In the genomic region with DNA sequence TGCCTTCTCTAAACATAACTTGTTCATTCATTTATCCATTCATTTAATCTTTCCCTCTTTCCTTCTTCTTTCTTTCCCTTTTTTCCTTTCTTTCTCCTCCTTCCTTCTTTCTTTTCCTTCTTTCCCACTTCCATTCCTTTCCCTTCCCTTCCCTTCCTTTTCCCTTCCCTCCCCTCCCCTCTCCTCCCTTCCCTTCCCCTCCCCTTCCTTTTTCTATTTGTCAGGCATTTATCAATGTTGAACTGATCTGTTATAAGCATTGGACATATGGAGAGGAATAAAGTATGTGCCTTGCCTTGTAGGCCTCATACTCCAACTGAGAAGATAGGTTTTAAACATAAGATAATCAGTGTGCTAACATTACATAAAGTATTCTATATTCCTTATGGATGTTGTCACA, we compare ENCODE assay signal across 1 cellular context.
TF ChIP-seq lines count a peak whose summit lies in the region.

No MANE protein-coding gene starts in this region.

TF ChIP-seq in K562, 482 proteins besides CTCF, POLR2A, EP300 and RAD21 (continued from another document):
- TF ChIP-seq, protein P1, sequence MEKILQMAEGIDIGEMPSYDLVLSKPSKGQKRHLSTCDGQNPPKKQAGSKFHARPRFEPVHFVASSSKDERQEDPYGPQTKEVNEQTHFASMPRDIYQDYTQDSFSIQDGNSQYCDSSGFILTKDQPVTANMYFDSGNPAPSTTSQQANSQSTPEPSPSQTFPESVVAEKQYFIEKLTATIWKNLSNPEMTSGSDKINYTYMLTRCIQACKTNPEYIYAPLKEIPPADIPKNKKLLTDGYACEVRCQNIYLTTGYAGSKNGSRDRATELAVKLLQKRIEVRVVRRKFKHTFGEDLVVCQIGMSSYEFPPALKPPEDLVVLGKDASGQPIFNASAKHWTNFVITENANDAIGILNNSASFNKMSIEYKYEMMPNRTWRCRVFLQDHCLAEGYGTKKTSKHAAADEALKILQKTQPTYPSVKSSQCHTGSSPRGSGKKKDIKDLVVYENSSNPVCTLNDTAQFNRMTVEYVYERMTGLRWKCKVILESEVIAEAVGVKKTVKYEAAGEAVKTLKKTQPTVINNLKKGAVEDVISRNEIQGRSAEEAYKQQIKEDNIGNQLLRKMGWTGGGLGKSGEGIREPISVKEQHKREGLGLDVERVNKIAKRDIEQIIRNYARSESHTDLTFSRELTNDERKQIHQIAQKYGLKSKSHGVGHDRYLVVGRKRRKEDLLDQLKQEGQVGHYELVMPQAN (IDR thresholded peaks at IDR 0.05; ENCODE audit: borderline replicate concordance): no peak
- no peak for TF ChIP-seq SMAD4 (CRISPR knock-in tag; conservative IDR thresholded peaks at IDR 0.05)
- TF ChIP-seq, protein P2, sequence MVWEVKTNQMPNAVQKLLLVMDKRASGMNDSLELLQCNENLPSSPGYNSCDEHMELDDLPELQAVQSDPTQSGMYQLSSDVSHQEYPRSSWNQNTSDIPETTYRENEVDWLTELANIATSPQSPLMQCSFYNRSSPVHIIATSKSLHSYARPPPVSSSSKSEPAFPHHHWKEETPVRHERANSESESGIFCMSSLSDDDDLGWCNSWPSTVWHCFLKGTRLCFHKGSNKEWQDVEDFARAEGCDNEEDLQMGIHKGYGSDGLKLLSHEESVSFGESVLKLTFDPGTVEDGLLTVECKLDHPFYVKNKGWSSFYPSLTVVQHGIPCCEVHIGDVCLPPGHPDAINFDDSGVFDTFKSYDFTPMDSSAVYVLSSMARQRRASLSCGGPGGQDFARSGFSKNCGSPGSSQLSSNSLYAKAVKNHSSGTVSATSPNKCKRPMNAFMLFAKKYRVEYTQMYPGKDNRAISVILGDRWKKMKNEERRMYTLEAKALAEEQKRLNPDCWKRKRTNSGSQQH (CRISPR knock-in tag; IDR thresholded peaks at IDR 0.05): 0 out of 2 replicates have a peak, but pooled peaks have one; percentile 33
